1 cellular context compared by ENCODE assay signal in genomic region chr17:68413597-68414560, GRCh38.
A peak's percentile ranks its signal among the peaks of the same experiment; 100 is the strongest.
TF ChIP-seq lines count a peak whose summit lies in the region.
"Not testable (repeated sequence)": the region's sequence is repeated elsewhere in the genome, so short reads cannot be mapped to it uniquely, and the experiment has no call there.

No MANE protein-coding gene starts in this region.

TF ChIP-seq in HepG2, 621 proteins besides CTCF, POLR2A, EP300 and RAD21 (continued from another document and continues in another):
- not testable (repeated sequence) for TF ChIP-seq NR2F6, SOX6, SP1 (IDR thresholded peaks at IDR 0.05)
- TF ChIP-seq NR2F6 (CRISPR knock-in tag; IDR thresholded peaks at IDR 0.05) (peak; percentile 49; the same call in 1 of the 2 replicates), RXRB (CRISPR knock-in tag; IDR thresholded peaks at IDR 0.05; ENCODE audit: borderline replicate concordance) (peak; percentile 27; the same call in 1 of the 2 replicates), HOXA3 (CRISPR knock-in tag; IDR thresholded peaks at IDR 0.05) (peak; percentile 37; the same call in 1 of the 2 replicates), FOXC1 (CRISPR knock-in tag; IDR thresholded peaks at IDR 0.05; ENCODE audit: borderline replicate concordance) (0 out of 2 replicates have a peak, but pooled peaks have one; percentile 64), SOX6 (CRISPR knock-in tag; IDR thresholded peaks at IDR 0.05) (peak; percentile 36; the same call in 1 of the 2 replicates), SMAD1 (CRISPR knock-in tag; IDR thresholded peaks at IDR 0.05; ENCODE audit: borderline replicate concordance, low read depth) (0 out of 2 replicates have a peak, but pooled peaks have one; percentile 41), KAT7 (CRISPR knock-in tag; IDR thresholded peaks at IDR 0.05; ENCODE audit: borderline replicate concordance) (0 out of 2 replicates have a peak, but pooled peaks have one; percentile 72), ZBTB7B (CRISPR knock-in tag; IDR thresholded peaks at IDR 0.05) (0 out of 2 replicates have a peak, but pooled peaks have one; percentile 50), PREB (CRISPR knock-in tag; IDR thresholded peaks at IDR 0.05) (0 out of 2 replicates have a peak, but pooled peaks have one; percentile 19), HDAC2 (CRISPR knock-in tag; IDR thresholded peaks at IDR 0.05) (peak; percentile 45; the same call in 1 of the 2 replicates), ARID4A (CRISPR knock-in tag; IDR thresholded peaks at IDR 0.05; ENCODE audit: borderline replicate concordance) (peak; percentile 59; the same call in 1 of the 2 replicates), IKZF5 (CRISPR knock-in tag; IDR thresholded peaks at IDR 0.05) (peak; percentile 21; the same call in 1 of the 2 replicates), ZMYM4 (CRISPR knock-in tag; IDR thresholded peaks at IDR 0.05) (peak; percentile 18; the same call in 1 of the 2 replicates), TFE3 (CRISPR knock-in tag; IDR thresholded peaks at IDR 0.05) (peak; percentile 38), MED1 (CRISPR knock-in tag; IDR thresholded peaks at IDR 0.05) (peak; percentile 40; the same call in 1 of the 2 replicates), ZNF292 (CRISPR knock-in tag; IDR thresholded peaks at IDR 0.05; ENCODE audit: borderline replicate concordance, low read depth) (peak; percentile 66; the same call in 1 of the 2 replicates), MXD3 (CRISPR knock-in tag; IDR thresholded peaks at IDR 0.05) (0 out of 2 replicates have a peak, but pooled peaks have one; percentile 28), ZGPAT (CRISPR knock-in tag; IDR thresholded peaks at IDR 0.05) (peak; percentile 82), SOX5 (CRISPR knock-in tag; IDR thresholded peaks at IDR 0.05; ENCODE audit: borderline replicate concordance) (peak; percentile 26; the same call in 1 of the 2 replicates), ZNF563 (CRISPR knock-in tag; IDR thresholded peaks at IDR 0.05) (peak; percentile 38; the same call in 1 of the 2 replicates), MYC (CRISPR knock-in tag; IDR thresholded peaks at IDR 0.05; ENCODE audit: borderline replicate concordance) (peak; percentile 40; the same call in 1 of the 2 replicates), ZNF704 (CRISPR knock-in tag; IDR thresholded peaks at IDR 0.05; ENCODE audit: borderline replicate concordance) (0 out of 2 replicates have a peak, but pooled peaks have one; percentile 30), DMAP1 (CRISPR knock-in tag; IDR thresholded peaks at IDR 0.05) (peak; percentile 50; the same call in 1 of the 2 replicates), RXRA (CRISPR knock-in tag; IDR thresholded peaks at IDR 0.05) (peak; percentile 71), HMGXB4 (CRISPR knock-in tag; IDR thresholded peaks at IDR 0.05; ENCODE audit: borderline replicate concordance in 1 of 2, low read depth in 1 of 2) (0 out of 4 replicates have a peak, but pooled peaks of 1 of the 2 experiments have one; percentile 42), ZFY (CRISPR knock-in tag; IDR thresholded peaks at IDR 0.05) (peak; percentile 25; the same call in 1 of the 2 replicates), ZFP91 (CRISPR knock-in tag; IDR thresholded peaks at IDR 0.05; ENCODE audit: borderline replicate concordance) (peak; percentile 25; the same call in 1 of the 2 replicates), ZMAT3 (CRISPR knock-in tag; conservative IDR thresholded peaks at IDR 0.05) (peak; percentile 69; the same call in 1 of the 2 replicates), MEIS2 (CRISPR knock-in tag; IDR thresholded peaks at IDR 0.05) (peak; percentile 22; the same call in 1 of the 2 replicates), ZNF891 (CRISPR knock-in tag; IDR thresholded peaks at IDR 0.05) (0 out of 2 replicates have a peak, but pooled peaks have one; percentile 35), SKI (IDR thresholded peaks at IDR 0.05; ENCODE audit: partially characterized antibody) (peak; percentile 71), MEF2D (CRISPR knock-in tag; IDR thresholded peaks at IDR 0.05) (0 out of 2 replicates have a peak, but pooled peaks have one; percentile 39), GATAD1 (CRISPR knock-in tag; IDR thresholded peaks at IDR 0.05) (0 out of 2 replicates have a peak, but pooled peaks have one; percentile 10), GATAD2A (CRISPR knock-in tag; IDR thresholded peaks at IDR 0.05) (peak; percentile 56; the same call in 1 of the 2 replicates), SP1 (CRISPR knock-in tag; IDR thresholded peaks at IDR 0.05) (0 out of 2 replicates have a peak, but pooled peaks have one; percentile 25), CEBPG (CRISPR knock-in tag; IDR thresholded peaks at IDR 0.05) (peak; percentile 62), SP5 (CRISPR knock-in tag; IDR thresholded peaks at IDR 0.05; ENCODE audit: borderline replicate concordance, low read depth) (peak; percentile 58; the same call in 1 of the 2 replicates), KDM2A (CRISPR knock-in tag; IDR thresholded peaks at IDR 0.05; ENCODE audit: borderline replicate concordance, low read depth) (peak; percentile 46; the same call in 1 of the 2 replicates), KAT8 (CRISPR knock-in tag; IDR thresholded peaks at IDR 0.05) (peak; percentile 35; the same call in 1 of the 2 replicates), KMT2B (CRISPR knock-in tag; IDR thresholded peaks at IDR 0.05) (peak; percentile 70; the same call in 1 of the 2 replicates)
